35 cellular contexts compared by ENCODE assay signal in genomic region chr10:20020677-20021076, GRCh38.
"Had no signal": no experiment of that assay in that cellular context is flagged by ENCODE, and none has a peak within 500 bp of the region (broad histone marks: within the 10 kb centered on the region; RNA-seq: fewer than 3 reads in every experiment).

No MANE protein-coding gene starts in this region.

- H3K27ac ChIP-seq: KMS-11 had no signal

- H3K9ac ChIP-seq: KMS-11 had no signal

- H3K4me2 ChIP-seq: KMS-11 had no signal

- H3K36me3 ChIP-seq: MG63 had no signal

- H3K27me3 ChIP-seq: MG63 had no signal

- H3K4me3 ChIP-seq: MG63 had no signal

- H3K9me3 ChIP-seq: MG63 had no signal

- DNase-seq: Karpas-422, Kasumi-1, KG1, MG63, MM.1S, MV-4-11, NCI-H1048, NCI-H1092, NCI-H1092 treated with DMSO at 0.1 percent for 48 hours, NCI-H1105, NCI-H1105 treated with DMSO at 0.1 percent for 48 hours, NCI-H1417, NCI-H1417 treated with DMSO at 0.1 percent for 48 hours, NCI-H1436, NCI-H1436 treated with DMSO at 0.1 percent for 48 hours, NCI-H146, NCI-H1694, NCI-H1694 treated with DMSO at 0.1 percent for 48 hours, NCI-H187, NCI-H187 treated with DMSO at 0.1 percent for 48 hours, NCI-H1930, NCI-H2029, NCI-H2081, NCI-H2081 treated with DMSO at 0.1 percent for 48 hours, NCI-H2107, NCI-H2171, NCI-H2171 treated with DMSO at 0.1 percent for 48 hours, NCI-H2227 treated with DMSO at 0.1 percent for 48 hours, NCI-H226, NCI-H446, NCI-H446 treated with DMSO at 0.1 percent for 48 hours, NCI-H510A, NCI-H510A treated with DMSO at 0.1 percent for 48 hours, NCI-H524 had no signal
